ENCODE assay signal across 19 cellular contexts in the genomic region with DNA sequence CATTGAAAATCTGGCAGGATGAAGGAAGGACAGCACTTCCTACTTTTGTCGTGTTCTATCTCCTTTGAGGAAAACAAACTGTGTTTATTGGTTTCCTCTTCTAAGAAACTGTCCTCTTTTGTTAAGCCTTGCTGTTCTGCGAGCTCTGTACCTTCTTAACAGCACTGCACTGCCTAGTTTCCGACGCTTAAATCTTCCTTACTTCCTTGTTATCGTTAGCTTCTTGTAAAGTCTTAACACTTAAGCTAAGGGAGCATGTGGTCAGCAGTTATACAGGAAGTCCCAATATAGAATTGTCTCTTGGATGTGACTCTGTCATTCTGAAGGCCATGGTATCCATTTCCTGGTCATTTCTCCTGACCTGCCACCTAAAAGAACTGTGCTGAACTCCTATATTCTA.
DNase-seq lines count a peak whose midpoint lies in the region; ATAC-seq and TF ChIP-seq lines count a peak whose summit lies in the region.
"Had no signal": no experiment of that assay in that cellular context is flagged by ENCODE, and none has a peak within 500 bp of the region (broad histone marks: within the 10 kb centered on the region; RNA-seq: fewer than 3 reads in every experiment).

No MANE protein-coding gene starts in this region.

- no peaks in the 10 kb centered on the region for H3K23me2 ChIP-seq in H9 (ENCODE audit: insufficient read length, low read depth, low read length, poor library complexity, severe bottlenecking)

- H3T11ph ChIP-seq in H9 (ENCODE audit: low read length) = no peak overlapping the region

- H4K8ac ChIP-seq in H9 (replicated peaks; ENCODE audit: insufficient read length, low read depth, low read length) = no peak overlapping the region

- H3K27ac Mint-ChIP-seq in activated CD4-positive, alpha-beta T cell treated with anti-CD3 and anti-CD28 coated beads for 36 hours = peak overlapping the region; percentile 8
- no peak overlapping the region; a peak in 2 of 7 replicates for H3K27ac Mint-ChIP-seq in H9
- H3K27ac Mint-ChIP-seq: activated CD8-positive, alpha-beta memory T cell treated with anti-CD3 and anti-CD28 coated beads, Interleukin-2, amount 10 ng/mL, durations not matched to agents 7 days and 5 days; neural progenitor cell; stimulated activated effector memory CD8-positive, alpha-beta T cell treated with anti-CD3 and anti-CD28 coated beads, Interleukin-12 subunit alpha, Interleukin-12 subunit beta, amount 100 ng/mL, for 72 hours had no signal

- H4K5ac ChIP-seq in H9 (ENCODE audit: insufficient read length, low read depth, low read length) = no peak overlapping the region

- H3K4me2 ChIP-seq in H9 (ENCODE audit: insufficient read depth, insufficient read length, low read length) = no peak overlapping the region
- H3K4me2 ChIP-seq: neural progenitor cell had no signal

- no peak overlapping the region for H4K91ac ChIP-seq in H9 (ENCODE audit: insufficient read length, low read depth, low read length)

- no peak overlapping the region for H3K23ac ChIP-seq in H9 (ENCODE audit: insufficient read length, low read depth, low read length)

- H2BK5ac ChIP-seq in H9 (ENCODE audit: insufficient read length, low read length) = no peak overlapping the region

- H2BK15ac ChIP-seq in H9 (ENCODE audit: low read depth, low read length) = no peak overlapping the region

- H3K9ac ChIP-seq in H9 (ENCODE audit: extremely low read depth, insufficient read length, low read length) = no peak overlapping the region
- H3K9ac ChIP-seq: BLaER1 treated with 17β-estradiol and CSF1 and Interleukin-3, amounts not matched to agents 10 nM and 100 nM; neural progenitor cell had no signal

- no peak for ATAC-seq in activated CD4-positive, alpha-beta T cell treated with anti-CD3 and anti-CD28 coated beads for 36 hours
- ATAC-seq in HG02973 (IDR thresholded peaks at IDR 0.05; ENCODE audit: unreplicated experiment) = no peak
- ATAC-seq: activated CD8-positive, alpha-beta memory T cell treated with anti-CD3 and anti-CD28 coated beads, Interleukin-2, amount 10 ng/mL, durations not matched to agents 7 days and 5 days; stimulated activated effector memory CD8-positive, alpha-beta T cell treated with anti-CD3 and anti-CD28 coated beads, Interleukin-12 subunit alpha, Interleukin-12 subunit beta, amount 100 ng/mL, for 72 hours had no signal

- H3K27me3 ChIP-seq in H9 (ENCODE audit: insufficient read depth, low read length) = no peaks in the 10 kb centered on the region
- H3K27me3 ChIP-seq: BLaER1 treated with 17β-estradiol and CSF1 and Interleukin-3, amounts not matched to agents 10 nM and 100 nM; neural progenitor cell; thyroid gland had no signal

- no peak overlapping the region for H2AK5ac ChIP-seq in H9 (ENCODE audit: insufficient read length, low read length)

- CTCF ChIA-PET in activated CD4-positive, alpha-beta T cell treated with anti-CD3 and anti-CD28 coated beads for 36 hours (lab: Charles Lee) = no interaction called here
- CTCF ChIA-PET in GM10248 (lab: Yijun Ruan, JAX) = interaction anchor here (1.3 kb wide), 1 partner anchor 12 kb away, joined by 3 read pairs; no protein-coding TSS in a partner anchor

- intact Hi-C loops in activated CD4-positive, alpha-beta T cell treated with anti-CD3 and anti-CD28 coated beads for 36 hours (cut with DNase I, micrococcal nuclease) = no loop called here

- H2BK20ac ChIP-seq in H9 (ENCODE audit: low read depth, low read length, poor library complexity, severe bottlenecking) = no peak overlapping the region

- H2BK12ac ChIP-seq in H9 (ENCODE audit: insufficient read length, low read depth, low read length) = no peak overlapping the region

- TF ChIP-seq CTCF in H9 (conservative IDR thresholded peaks at IDR 0.05) = no peak
- no peak for TF ChIP-seq CTCF in VCaP (conservative IDR thresholded peaks at IDR 0.05)
- TF ChIP-seq CTCF in GM10248 (IDR thresholded peaks at IDR 0.05; ENCODE audit: control extremely low read depth, extremely low read depth, low read depth, missing control alignments) = no peak

- H3K9me3 ChIP-seq in H9 (ENCODE audit: control insufficient read depth, low read depth, low read length) = no peaks in the 10 kb centered on the region
- H3K9me3 ChIP-seq in mesodermal cell (ENCODE audit: control insufficient read depth, low read length) = no peaks in the 10 kb centered on the region
- H3K9me3 ChIP-seq: BLaER1 treated with 17β-estradiol and CSF1 and Interleukin-3, amounts not matched to agents 10 nM and 100 nM; thyroid gland had no signal

- H3K79me2 ChIP-seq in H9 (ENCODE audit: insufficient read depth, low read length) = no peaks in the 10 kb centered on the region

- no peaks in the 10 kb centered on the region for H3K36me3 Mint-ChIP-seq in activated CD4-positive, alpha-beta T cell treated with anti-CD3 and anti-CD28 coated beads for 36 hours (ENCODE audit: low read depth)
- no peaks in the 10 kb centered on the region for H3K36me3 Mint-ChIP-seq in H9 (ENCODE audit: insufficient read depth in 1 of 3, low read depth in 3 of 3)
- H3K36me3 Mint-ChIP-seq: activated CD8-positive, alpha-beta memory T cell treated with anti-CD3 and anti-CD28 coated beads, Interleukin-2, amount 10 ng/mL, durations not matched to agents 7 days and 5 days; stimulated activated effector memory CD8-positive, alpha-beta T cell treated with anti-CD3 and anti-CD28 coated beads, Interleukin-12 subunit alpha, Interleukin-12 subunit beta, amount 100 ng/mL, for 72 hours had no signal

- H2BK120ac ChIP-seq in H9 (ENCODE audit: low read depth, low read length, poor library complexity, severe bottlenecking) = no peak overlapping the region

- WGBS in H9 (ENCODE audit: extremely low coverage, insufficient read length, low lambda C conversion rate) = no CpG with 5 or more reads among the region's 5 CpGs
- WGBS in mesodermal cell (ENCODE audit: insufficient coverage in 2 of 2), 2 experiments = 67 to 96% methylated on average over 2 to 5 of the region's 5 CpGs

- no peaks in the 10 kb centered on the region for H3K79me1 ChIP-seq in H9 (ENCODE audit: insufficient read depth, low read depth, low read length, poor library complexity, severe bottlenecking)

- H3K4ac ChIP-seq in H9 (ENCODE audit: low read depth, low read length) = no peak overlapping the region

- H3K18ac ChIP-seq in H9 (ENCODE audit: insufficient read length, low read depth, low read length) = no peak overlapping the region

- no peak overlapping the region for H3K14ac ChIP-seq in H9 (ENCODE audit: insufficient read depth, low read length)

- H3K36me3 ChIP-seq in mesodermal cell (ENCODE audit: control insufficient read depth, insufficient read depth, low read length) = no peaks in the 10 kb centered on the region
- H3K36me3 ChIP-seq: BLaER1 treated with 17β-estradiol and CSF1 and Interleukin-3, amounts not matched to agents 10 nM and 100 nM; neural progenitor cell; thyroid gland had no signal

- H3K4me1 ChIP-seq in H9 (ENCODE audit: insufficient read depth, low read length) (0 out of 2 replicates have a peak, but pooled peaks cover 2% of the 10 kb centered on the region), mesodermal cell (ENCODE audit: control insufficient read depth, insufficient read depth, low read length, poor library complexity, severe bottlenecking) (no peaks in the 10 kb centered on the region)
- H3K4me1 ChIP-seq: neural progenitor cell, thyroid gland had no signal

- no peak overlapping the region for H3K4me3 Mint-ChIP-seq in activated CD4-positive, alpha-beta T cell treated with anti-CD3 and anti-CD28 coated beads for 36 hours
- H3K4me3 Mint-ChIP-seq in H9 = no peak overlapping the region
- H3K4me3 Mint-ChIP-seq: activated CD8-positive, alpha-beta memory T cell treated with anti-CD3 and anti-CD28 coated beads, Interleukin-2, amount 10 ng/mL, durations not matched to agents 7 days and 5 days; neural progenitor cell; stimulated activated effector memory CD8-positive, alpha-beta T cell treated with anti-CD3 and anti-CD28 coated beads, Interleukin-12 subunit alpha, Interleukin-12 subunit beta, amount 100 ng/mL, for 72 hours had no signal

- H3K4me1 Mint-ChIP-seq in activated CD4-positive, alpha-beta T cell treated with anti-CD3 and anti-CD28 coated beads for 36 hours = peaks cover 17% of the 10 kb centered on the region
- H3K4me1 Mint-ChIP-seq in H9 = peaks cover 13 to 15% of the 10 kb centered on the region in 2 experiments
- H3K4me1 Mint-ChIP-seq: neural progenitor cell; stimulated activated effector memory CD8-positive, alpha-beta T cell treated with anti-CD3 and anti-CD28 coated beads, Interleukin-12 subunit alpha, Interleukin-12 subunit beta, amount 100 ng/mL, for 72 hours had no signal

- H3K4me3 ChIP-seq in mesodermal cell (ENCODE audit: extremely low read depth, insufficient read depth, low read length, poor library complexity, severe bottlenecking) = no peak overlapping the region
- H3K4me3 ChIP-seq: BLaER1 treated with 17β-estradiol and CSF1 and Interleukin-3, amounts not matched to agents 10 nM and 100 nM; neural progenitor cell; thyroid gland had no signal

- DNase-seq in activated CD4-positive, alpha-beta T cell treated with anti-CD3 and anti-CD28 coated beads for 36 hours = no peak
- DNase-seq in activated CD4-positive, alpha-beta T cell treated with anti-CD3 and anti-CD28 coated beads for 4 hours = no peak
- DNase-seq in H9 = no peak
- no peak for DNase-seq in putamen (ENCODE audit: low spot score)
- no peak for DNase-seq in GM10248 (ENCODE audit: extremely low spot score)
- DNase-seq: activated CD8-positive, alpha-beta memory T cell treated with anti-CD3 and anti-CD28 coated beads, Interleukin-2, amount 10 ng/mL, durations not matched to agents 7 days and 5 days; activated gamma-delta T cell treated with Interleukin-2 at 50 U/mL for 16 hours; islet precursor cell; NCI-H2029 treated with DMSO at 0.1 percent for 48 hours; NCI-H510A; stimulated activated CD4-positive, alpha-beta T cell treated with anti-CD3 and anti-CD28 coated beads, Interleukin-15, amount 100 ng/mL, for 24 hours; SW 1271; thyroid gland had no signal

- H2AFZ ChIP-seq in H9 (ENCODE audit: low read length) = no peak overlapping the region
- H2AFZ ChIP-seq: neural progenitor cell had no signal

- H3K9me3 Mint-ChIP-seq in activated CD4-positive, alpha-beta T cell treated with anti-CD3 and anti-CD28 coated beads for 36 hours (ENCODE audit: low read depth) = peaks cover 2% of the 10 kb centered on the region
- no peaks in the 10 kb centered on the region for H3K9me3 Mint-ChIP-seq in H9
- H3K9me3 Mint-ChIP-seq: stimulated activated effector memory CD8-positive, alpha-beta T cell treated with anti-CD3 and anti-CD28 coated beads, Interleukin-12 subunit alpha, Interleukin-12 subunit beta, amount 100 ng/mL, for 72 hours had no signal

- H4K20me1 ChIP-seq in H9 (ENCODE audit: control insufficient read depth, insufficient read depth, insufficient read length) = no peaks in the 10 kb centered on the region
- H4K20me1 ChIP-seq: BLaER1 treated with 17β-estradiol and CSF1 and Interleukin-3, amounts not matched to agents 10 nM and 100 nM had no signal

- no peak overlapping the region for H3K56ac ChIP-seq in H9 (ENCODE audit: insufficient read length, low read depth, low read length)

- POLR2A ChIA-PET in activated CD4-positive, alpha-beta T cell treated with anti-CD3 and anti-CD28 coated beads for 36 hours (lab: Charles Lee) = no interaction called here
- POLR2A ChIA-PET in GM10248 (lab: Yijun Ruan, JAX) = no interaction called here

- H3K27me3 Mint-ChIP-seq in activated CD4-positive, alpha-beta T cell treated with anti-CD3 and anti-CD28 coated beads for 36 hours = no peaks in the 10 kb centered on the region
- H3K27me3 Mint-ChIP-seq in H9 (ENCODE audit: low read depth) = no peaks in the 10 kb centered on the region
- H3K27me3 Mint-ChIP-seq: activated CD8-positive, alpha-beta memory T cell treated with anti-CD3 and anti-CD28 coated beads, Interleukin-2, amount 10 ng/mL, durations not matched to agents 7 days and 5 days had no signal

- H3K27ac ChIP-seq in H9 (ENCODE audit: insufficient read length, low read depth, low read length) (peak overlapping the region; percentile 20), VCaP (peak overlapping the region; percentile 57), mesodermal cell (ENCODE audit: low read depth, low read length, severe bottlenecking) (peak overlapping the region; percentile 26)
- H3K27ac ChIP-seq: neural progenitor cell, thyroid gland had no signal
